In genomic region chr6:133952815-133953633, GRCh38 we compare ENCODE assay signal across 9 cellular contexts. TPM values are rescaled to one million over a fixed set of nuclear protein-coding genes. Genes with fewer than 3 reads are reported as not detected.
DNase-seq lines count a peak whose midpoint lies in the region; ATAC-seq, FAIRE-seq and TF ChIP-seq lines count a peak whose summit lies in the region.
"Had no signal": no experiment of that assay in that cellular context is flagged by ENCODE, and none has a peak within 500 bp of the region (broad histone marks: within the 10 kb centered on the region; RNA-seq: fewer than 3 reads in every experiment).

TSS of gene TBPL1 (plus strand) at chr6:133953224. CDS start at chr6:133980126, 26,902 bp downstream.

- DNase-seq in AML-193 (lab: John Stamatoyannopoulos, UW) (peak; percentile 94 to 95), NCI-H446 (lab: John Stamatoyannopoulos, UW) (peak; percentile 95), cerebellar cortex (ENCODE audit: low spot score) (peak; percentile 98), keratinocyte (ENCODE audit: low read depth, low spot score) (no peak)
- DNase-seq in activated CD4-positive, CD25-positive, alpha-beta regulatory T cell treated with anti-CD3 and anti-CD28 coated beads, Interleukin-2, amount 50 U/mL, for 72 hours, result peak; percentile 73
- DNase-seq in stimulated activated CD4-positive, alpha-beta T cell treated with anti-CD3 and anti-CD28 coated beads, Interleukin-12 subunit alpha, Interleukin-12 subunit beta, amount 100 ng/mL, for 48 hours (ENCODE audit: low read depth in 2 of 3, low spot score in 1 of 3), result peak; percentile 82 to 87 (median 83)

- peak within 1 kb of the TSS; percentile 81 for H3K9ac ChIP-seq in keratinocyte (ENCODE audit: control insufficient read depth, extremely low read depth, insufficient read depth, low read length)

- dilution Hi-C loops in keratinocyte (cut with MboI; ENCODE audit: extremely low pct_ligation_motif_present, low sequenced_read_pairs), result no loop called here

- ATAC-seq in GM19043 (IDR thresholded peaks at IDR 0.05; ENCODE audit: low read depth, unreplicated experiment) (peak; percentile 77), HG03354 (IDR thresholded peaks at IDR 0.05; ENCODE audit: poor library complexity, severe bottlenecking, unreplicated experiment) (peak; percentile 86)

- H3K4me1 ChIP-seq in keratinocyte (ENCODE audit: control insufficient read depth, extremely low read depth, insufficient read depth, low read length), result peaks cover 8% of the 10 kb centered on the region

- no peaks in the 10 kb centered on the region for H3K9me3 ChIP-seq in keratinocyte (ENCODE audit: control insufficient read depth, low read depth, low read length)

- H3K4me3 ChIP-seq in keratinocyte (ENCODE audit: control insufficient read depth in 2 of 3, extremely low read depth in 1 of 3, insufficient read depth in 2 of 3, low read depth in 1 of 3, low read length in 3 of 3), result peak within 1 kb of the TSS; percentile 87 to 90 (median 88)

- H3K27me3 ChIP-seq in keratinocyte (ENCODE audit: control insufficient read depth, extremely low read depth, insufficient read depth, low read length), result no peaks in the 10 kb centered on the region

- H3K36me3 ChIP-seq in keratinocyte (ENCODE audit: control insufficient read depth in 2 of 2, extremely low read depth in 1 of 2, insufficient read depth in 2 of 2, low read length in 2 of 2), result no peaks in the 10 kb centered on the region

- H3K9me1 ChIP-seq in keratinocyte (ENCODE audit: control insufficient read depth, extremely low read depth, insufficient read depth, low read length), result no peaks in the 10 kb centered on the region

- H3K4me2 ChIP-seq in keratinocyte (ENCODE audit: control insufficient read depth, extremely low read depth, insufficient read depth, low read depth, low read length), result peak within 1 kb of the TSS; percentile 90

- peaks cover 48% of the 10 kb centered on the region for H3K79me2 ChIP-seq in keratinocyte (ENCODE audit: control insufficient read depth, insufficient read depth, low read length)

- TF ChIP-seq CTCF in keratinocyte (optimal IDR thresholded peaks at IDR 0.05 in 1 of 3, IDR thresholded peaks at IDR 0.05 in 1 of 3, conservative IDR thresholded peaks at IDR 0.05 in 1 of 3; ENCODE audit: extremely low read depth in 1 of 3, insufficient read depth in 2 of 3, low read length in 3 of 3), result no peak

- FAIRE-seq in keratinocyte (lab: Jason Lieb, UNC), result no peak
- FAIRE-seq: islet of Langerhans had no signal

- peak within 1 kb of the TSS; percentile 75 for H3K27ac ChIP-seq in keratinocyte (ENCODE audit: control insufficient read depth, insufficient read depth, low read length)

- H2AFZ ChIP-seq in keratinocyte (ENCODE audit: control insufficient read depth, low read length), result peak within 1 kb of the TSS; percentile 97

- H4K20me1 ChIP-seq in keratinocyte (ENCODE audit: control insufficient read depth, extremely low read depth, insufficient read depth, low read length), result no peaks in the 10 kb centered on the region

RNA-seq across cellular contexts. Expression of gene TBPL1, which starts in this region (rescaled TPM):
- polyA plus RNA-seq in keratinocyte, result 25.4 to 39.1 TPM (median 26.4 TPM) in 3 replicates
- 23.7 TPM for polyA plus RNA-seq in keratinocyte (2011; ENCODE audit: low read depth)
- 24.3 and 44.2 TPM in 2 replicates for polyA plus RNA-seq in keratinocyte (2011; cell fraction: cytosol; rRNA removed)
- 15.4 and 25.6 TPM in 2 replicates for polyA plus RNA-seq in keratinocyte (2011; cell fraction: nucleus; rRNA removed)
- 27.1 and 28.0 TPM in 2 replicates for polyA plus RNA-seq in keratinocyte (2012; ENCODE audit: low replicate concordance)
- 3.8 to 18.5 TPM (median 14.2 TPM) in 3 replicates for polyA minus RNA-seq in keratinocyte
- 16.9 TPM for polyA minus RNA-seq in keratinocyte (2011; cell fraction: cytosol; rRNA and poly(A)+ RNA removed)
- polyA minus RNA-seq in keratinocyte (2011; cell fraction: nucleus; rRNA and poly(A)+ RNA removed), result 6.5 and 9.9 TPM in 2 replicates
